Comparison of ENCODE assay signal across 11 cellular contexts in genomic region chr18:11994708-11995444, GRCh38. TPM values are rescaled to one million over a fixed set of nuclear protein-coding genes. Genes with fewer than 3 reads are reported as not detected.
DNase-seq lines count a peak whose midpoint lies in the region; ATAC-seq, FAIRE-seq and TF ChIP-seq lines count a peak whose summit lies in the region.
"Had no signal": no experiment of that assay in that cellular context is flagged by ENCODE, and none has a peak within 500 bp of the region (broad histone marks: within the 10 kb centered on the region; RNA-seq: fewer than 3 reads in every experiment).

No MANE protein-coding gene starts in this region.

- no peak for TF ChIP-seq CTCF in chondrocyte (IDR thresholded peaks at IDR 0.05)

- peak overlapping the region; percentile 15 for H3K27ac Mint-ChIP-seq in activated naive CD4-positive, alpha-beta T cell treated with anti-CD3 and anti-CD28 coated beads, Interleukin-2, amount 50 U/mL, for 24 hours
- peak overlapping the region; percentile 33 for H3K27ac Mint-ChIP-seq in chondrocyte (ENCODE audit: unreplicated experiment)
- no peak overlapping the region for H3K27ac Mint-ChIP-seq in activated naive CD8-positive, alpha-beta T cell treated with anti-CD3 and anti-CD28 coated beads for 36 hours
- H3K27ac Mint-ChIP-seq: activated B cell treated with CpG ODN at 0.5 μM for 24 hours had no signal

- H3K4me1 Mint-ChIP-seq in activated naive CD4-positive, alpha-beta T cell treated with anti-CD3 and anti-CD28 coated beads, Interleukin-2, amount 50 U/mL, for 24 hours: peaks cover 9% of the 10 kb centered on the region
- peaks cover 22% of the 10 kb centered on the region for H3K4me1 Mint-ChIP-seq in chondrocyte (ENCODE audit: low read depth)
- H3K4me1 Mint-ChIP-seq in activated naive CD8-positive, alpha-beta T cell treated with anti-CD3 and anti-CD28 coated beads for 36 hours: peaks cover 9% of the 10 kb centered on the region

- no peak for DNase-seq in activated naive CD4-positive, alpha-beta T cell treated with anti-CD3 and anti-CD28 coated beads, Interleukin-2, amount 50 U/mL, for 16 hours
- no peak for DNase-seq in chondrocyte (ENCODE audit: low spot score)
- DNase-seq in left lobe of liver (ENCODE audit: low spot score): no peak
- peak; percentile 44 for DNase-seq in urothelium cell line (ENCODE audit: low spot score)
- DNase-seq in activated naive CD8-positive, alpha-beta T cell treated with anti-CD3 and anti-CD28 coated beads for 36 hours: no peak
- DNase-seq in HCEC 1CT: no peak
- DNase-seq: NCI-H1105 treated with DMSO at 0.1 percent for 48 hours had no signal

- ATAC-seq in left lobe of liver (peak; percentile 20), HG03342 (IDR thresholded peaks at IDR 0.05; ENCODE audit: unreplicated experiment) (no peak)

- H3K27me3 Mint-ChIP-seq in activated naive CD4-positive, alpha-beta T cell treated with anti-CD3 and anti-CD28 coated beads, Interleukin-2, amount 50 U/mL, for 24 hours: no peaks in the 10 kb centered on the region
- H3K27me3 Mint-ChIP-seq in chondrocyte (ENCODE audit: low read depth): no peaks in the 10 kb centered on the region
- H3K27me3 Mint-ChIP-seq in activated naive CD8-positive, alpha-beta T cell treated with anti-CD3 and anti-CD28 coated beads for 36 hours: no peaks in the 10 kb centered on the region
- H3K27me3 Mint-ChIP-seq: activated B cell treated with CpG ODN at 0.5 μM for 24 hours had no signal

- no peak overlapping the region for H3K4me3 Mint-ChIP-seq in activated naive CD4-positive, alpha-beta T cell treated with anti-CD3 and anti-CD28 coated beads, Interleukin-2, amount 50 U/mL, for 24 hours
- no peak overlapping the region for H3K4me3 Mint-ChIP-seq in chondrocyte (ENCODE audit: unreplicated experiment)
- H3K4me3 Mint-ChIP-seq in activated naive CD8-positive, alpha-beta T cell treated with anti-CD3 and anti-CD28 coated beads for 36 hours: no peak overlapping the region

- no peaks in the 10 kb centered on the region for H3K36me3 Mint-ChIP-seq in activated naive CD4-positive, alpha-beta T cell treated with anti-CD3 and anti-CD28 coated beads, Interleukin-2, amount 50 U/mL, for 24 hours
- no peaks in the 10 kb centered on the region for H3K36me3 Mint-ChIP-seq in chondrocyte (ENCODE audit: low read depth)
- no peaks in the 10 kb centered on the region for H3K36me3 Mint-ChIP-seq in activated naive CD8-positive, alpha-beta T cell treated with anti-CD3 and anti-CD28 coated beads for 36 hours

- FAIRE-seq in urothelium cell line (lab: Jason Lieb, UNC): peak; percentile 71
- FAIRE-seq: colon had no signal

- H3K9me3 Mint-ChIP-seq in activated naive CD4-positive, alpha-beta T cell treated with anti-CD3 and anti-CD28 coated beads, Interleukin-2, amount 50 U/mL, for 24 hours: no peaks in the 10 kb centered on the region
- no peaks in the 10 kb centered on the region for H3K9me3 Mint-ChIP-seq in chondrocyte (ENCODE audit: low read depth)
- H3K9me3 Mint-ChIP-seq in activated naive CD8-positive, alpha-beta T cell treated with anti-CD3 and anti-CD28 coated beads for 36 hours: no peaks in the 10 kb centered on the region
- H3K9me3 Mint-ChIP-seq: activated B cell treated with CpG ODN at 0.5 μM for 24 hours had no signal

RNA-seq across cellular contexts. Expression of gene IMPA2, which starts 13.6 kb away (rescaled TPM):
- total RNA-seq in chondrocyte: 10.8 to 25.1 TPM (median 10.9 TPM) in 3 replicates
- total RNA-seq in left lobe of liver: 51.3 TPM
- 10 to 100 TPM; 16.0 to 17.2 TPM for total RNA-seq in activated naive CD8-positive, alpha-beta T cell treated with anti-CD3 and anti-CD28 coated beads for 36 hours
